ENCODE assay signal across 11 cellular contexts in the genomic region with DNA sequence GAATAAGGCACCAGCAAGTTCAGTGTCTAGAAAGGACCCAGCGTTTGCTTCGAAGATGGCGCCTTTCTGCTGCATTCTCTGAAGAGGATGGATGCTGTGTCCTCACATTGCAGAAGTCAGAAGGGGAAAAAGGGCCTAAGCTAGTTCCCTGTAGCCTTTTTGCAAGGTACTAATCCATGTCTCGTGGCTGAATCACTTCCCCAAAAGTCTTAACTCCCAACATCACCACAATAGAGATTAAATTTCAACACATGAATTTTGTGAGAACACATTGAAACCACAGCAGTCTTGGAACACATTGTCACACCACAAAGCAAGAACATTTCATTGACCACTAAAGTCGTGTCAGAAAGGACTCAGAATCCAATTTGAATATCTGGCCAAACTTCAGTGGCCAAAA. TPM values are rescaled to one million over a fixed set of nuclear protein-coding genes. Genes with fewer than 3 reads are reported as not detected.
DNase-seq lines count a peak whose midpoint lies in the region; ATAC-seq and TF ChIP-seq lines count a peak whose summit lies in the region.
"Had no signal": no experiment of that assay in that cellular context is flagged by ENCODE, and none has a peak within 500 bp of the region (broad histone marks: within the 10 kb centered on the region; RNA-seq: fewer than 3 reads in every experiment).

No MANE protein-coding gene starts in this region.

- ATAC-seq in sciatic nerve: peak; percentile 57
- ATAC-seq in HG03354 (IDR thresholded peaks at IDR 0.05; ENCODE audit: poor library complexity, severe bottlenecking, unreplicated experiment): no peak

- no peak overlapping the region for H3K27ac Mint-ChIP-seq in endodermal cell

- H3K4me1 Mint-ChIP-seq in endodermal cell: peaks cover 5% of the 10 kb centered on the region

- no peak overlapping the region for H3K4me3 Mint-ChIP-seq in endodermal cell

- no peak overlapping the region for H3K27ac ChIP-seq in endodermal cell (ENCODE audit: low read depth, low read length)

- H3K9ac ChIP-seq in endodermal cell (ENCODE audit: extremely low read depth, low read length, poor library complexity, severe bottlenecking): no peak overlapping the region

- H3K36me3 ChIP-seq in endodermal cell (ENCODE audit: control insufficient read depth, insufficient read depth, low read length): no peaks in the 10 kb centered on the region

- WGBS in endodermal cell (ENCODE audit: insufficient coverage in 1 of 2, insufficient read length in 1 of 2), 2 experiments: 68 to 70% methylated on average over 4 to 5 of the region's 5 CpGs

- H3K27me3 ChIP-seq in endodermal cell (ENCODE audit: control insufficient read depth, insufficient read depth, low read length, poor library complexity, severe bottlenecking): no peaks in the 10 kb centered on the region

- H3K36me3 Mint-ChIP-seq in endodermal cell (ENCODE audit: low read depth): no peaks in the 10 kb centered on the region

- H3K4me1 ChIP-seq in endodermal cell (ENCODE audit: control insufficient read depth, insufficient read depth, low read length): peaks cover 3% of the 10 kb centered on the region

- TF ChIP-seq CTCF in epithelial cell of esophagus (IDR thresholded peaks at IDR 0.05; ENCODE audit: insufficient read depth, low read depth, low read length, missing control alignments) (no peak), endodermal cell (conservative IDR thresholded peaks at IDR 0.05) (no peak)

- H3K9me3 ChIP-seq in endodermal cell (ENCODE audit: control insufficient read depth, low read length): no peaks in the 10 kb centered on the region

- H3K27me3 Mint-ChIP-seq in endodermal cell (ENCODE audit: insufficient read depth): no peaks in the 10 kb centered on the region

- no peaks in the 10 kb centered on the region for H3K9me3 Mint-ChIP-seq in endodermal cell

- peak; percentile 94 for DNase-seq in H4 (ENCODE audit: low spot score)
- DNase-seq in NOMO-1 treated with dmso at 0.1 percent for 144 hours (lab: John Stamatoyannopoulos, UW; ENCODE audit: unreplicated experiment): peak; percentile 89
- peak; percentile 44 for DNase-seq in epithelial cell of esophagus (ENCODE audit: low read depth)
- no peak for DNase-seq in sciatic nerve (ENCODE audit: low spot score)
- no peak for DNase-seq in endodermal cell
- DNase-seq in hippocampal formation (lab: John Stamatoyannopoulos, UW): no peak
- DNase-seq: aorta; DMS53; NCI-H2081 treated with DMSO at 0.1 percent for 48 hours; stimulated activated naive CD4-positive, alpha-beta T cell had no signal

- H3K4me3 ChIP-seq in epithelial cell of esophagus (ENCODE audit: low read length) (no peak overlapping the region), endodermal cell (ENCODE audit: low read length) (no peak overlapping the region)

- intact Hi-C loops in sciatic nerve (cut with DNase I): no loop called here

RNA-seq across cellular contexts. Expression of gene KLHL31, which starts 42.1 kb away (rescaled TPM):
- 0.17 and 0.72 TPM in 2 replicates for total RNA-seq in H4 (2014; rRNA removed; shearing (Covaris generic))
- total RNA-seq in sciatic nerve (1.2 TPM), endodermal cell (under 1 TPM; 0.15 to 0.64 TPM)
- 0.18 TPM for polyA plus RNA-seq in endodermal cell (2013, experiment 1 of 2)
- 0.29 TPM for polyA plus RNA-seq in endodermal cell (2013, experiment 2 of 2)

Comparison
In these comparisons a context has a peak if more than half of its experiments do, and no peak if none do; other contexts are left out.
1. DNase-seq: peak in H4 (single experiment), NOMO-1 treated with dmso at 0.1 percent for 144 hours (single experiment) and epithelial cell of esophagus (single experiment); none in sciatic nerve (single experiment), endodermal cell (single experiment) and hippocampal formation (0 of 2).